Comparison of ENCODE assay signal across 17 cellular contexts in genomic region chr5:138936225-138936967, GRCh38.
DNase-seq lines count a peak whose midpoint lies in the region; ATAC-seq and TF ChIP-seq lines count a peak whose summit lies in the region.
"Had no signal": no experiment of that assay in that cellular context is flagged by ENCODE, and none has a peak within 500 bp of the region (broad histone marks: within the 10 kb centered on the region; RNA-seq: fewer than 3 reads in every experiment).

No MANE protein-coding gene starts in this region.

- H3K4me1 ChIP-seq in SK-N-SH (ENCODE audit: control insufficient read depth in 1 of 2, insufficient read depth in 2 of 2, low read depth in 1 of 2, low read length in 1 of 2): no peaks in the 10 kb centered on the region; a peak in 1 of 4 replicates
- peaks cover 0 to 7% (median 0%) of the 10 kb centered on the region in 3 donors for H3K4me1 ChIP-seq in gastroesophageal sphincter
- peaks cover 0 to 15% of the 10 kb centered on the region in 2 donors for H3K4me1 ChIP-seq in lung (ENCODE audit: control insufficient read depth in 2 of 2, insufficient read depth in 2 of 2, low read length in 2 of 2)
- H3K4me1 ChIP-seq in tibial nerve: peaks cover 0 to 4% (median 0%) of the 10 kb centered on the region in 4 donors

- POLR2A ChIA-PET in SK-N-SH (lab: Yijun Ruan, JAX): no interaction called here

- H3K9me3 ChIP-seq in SK-N-SH (no peaks in the 10 kb centered on the region), gastroesophageal sphincter (no peaks in the 10 kb centered on the region), lung (ENCODE audit: control insufficient read depth in 2 of 2, insufficient read depth in 1 of 2, low read length in 1 of 2) (no peaks in the 10 kb centered on the region), tibial nerve (no peaks in the 10 kb centered on the region)
- H3K9me3 ChIP-seq: esophagus squamous epithelium had no signal

- H3K36me3 Mint-ChIP-seq in activated CD4-positive, alpha-beta T cell treated with anti-CD3 and anti-CD28 coated beads, Interleukin-2, amount 10 ng/mL, durations not matched to agents 24 days and 14 days (ENCODE audit: low read depth): peaks cover 6% of the 10 kb centered on the region

- no peaks in the 10 kb centered on the region for H3K9me2 ChIP-seq in SK-N-SH

- no peaks in the 10 kb centered on the region for H3K27me3 ChIP-seq in SK-N-SH (ENCODE audit: insufficient read depth)
- H3K27me3 ChIP-seq in gastroesophageal sphincter: no peaks in the 10 kb centered on the region
- no peaks in the 10 kb centered on the region for H3K27me3 ChIP-seq in lung (ENCODE audit: control insufficient read depth, insufficient read depth)
- H3K27me3 ChIP-seq in tibial nerve: no peaks in the 10 kb centered on the region
- H3K27me3 ChIP-seq: esophagus squamous epithelium had no signal

- no peaks in the 10 kb centered on the region for H3K9me3 Mint-ChIP-seq in activated CD4-positive, alpha-beta T cell treated with anti-CD3 and anti-CD28 coated beads, Interleukin-2, amount 10 ng/mL, durations not matched to agents 24 days and 14 days
- H3K9me3 Mint-ChIP-seq: stimulated activated memory B cell treated with anti-CD40 and anti-IgM and Interleukin-4, amounts not matched to agents 10 μg/mL and 1 μg/mL and 100 μg/mL, for 72 hours had no signal

- no peak overlapping the region for H3K27ac Mint-ChIP-seq in activated CD4-positive, alpha-beta T cell treated with anti-CD3 and anti-CD28 coated beads, Interleukin-2, amount 10 ng/mL, durations not matched to agents 24 days and 14 days
- H3K27ac Mint-ChIP-seq: stimulated activated memory B cell treated with anti-CD40 and anti-IgM and Interleukin-4, amounts not matched to agents 10 μg/mL and 1 μg/mL and 100 μg/mL, for 72 hours had no signal

- no peak for TF ChIP-seq POLR2A in gastroesophageal sphincter (IDR thresholded peaks at IDR 0.05)
- TF ChIP-seq POLR2A in tibial nerve (IDR thresholded peaks at IDR 0.05): no peak

- CTCF ChIA-PET in SK-N-SH (lab: Yijun Ruan, JAX): interaction anchor here (0.5 to 0.9 kb wide), 2 partner anchors 10 to 62 kb away, joined by 3 read pairs; no protein-coding TSS in a partner anchor

- H3K4me3 Mint-ChIP-seq in activated CD4-positive, alpha-beta T cell treated with anti-CD3 and anti-CD28 coated beads, Interleukin-2, amount 10 ng/mL, durations not matched to agents 24 days and 14 days: no peak overlapping the region
- H3K4me3 Mint-ChIP-seq: stimulated activated memory B cell treated with anti-CD40 and anti-IgM and Interleukin-4, amounts not matched to agents 10 μg/mL and 1 μg/mL and 100 μg/mL, for 72 hours had no signal

- H3K27me3 Mint-ChIP-seq in activated CD4-positive, alpha-beta T cell treated with anti-CD3 and anti-CD28 coated beads, Interleukin-2, amount 10 ng/mL, durations not matched to agents 24 days and 14 days: no peaks in the 10 kb centered on the region
- H3K27me3 Mint-ChIP-seq: stimulated activated memory B cell treated with anti-CD40 and anti-IgM and Interleukin-4, amounts not matched to agents 10 μg/mL and 1 μg/mL and 100 μg/mL, for 72 hours had no signal

- H3K4me3 ChIP-seq in SK-N-SH (ENCODE audit: low read depth in 2 of 2, low read length in 1 of 2) (no peak overlapping the region), gastroesophageal sphincter (no peak overlapping the region), lung (no peak overlapping the region), tibial nerve (no peak overlapping the region)
- H3K4me3 ChIP-seq: esophagus squamous epithelium had no signal

- H3K79me2 ChIP-seq in SK-N-SH (ENCODE audit: insufficient read depth): no peaks in the 10 kb centered on the region

- TF ChIP-seq EP300 in SK-N-SH (IDR thresholded peaks at IDR 0.05; ENCODE audit: borderline replicate concordance in 1 of 2, low read depth in 1 of 2, low read length in 1 of 2) (no peak), gastroesophageal sphincter (IDR thresholded peaks at IDR 0.05) (no peak), tibial nerve (IDR thresholded peaks at IDR 0.05) (peak; percentile 37 to 45)

- no peak overlapping the region for H3K4me2 ChIP-seq in SK-N-SH

- H3K36me3 ChIP-seq in SK-N-SH (replicated peaks in 1 of 2; ENCODE audit: control insufficient read depth in 1 of 2, insufficient read depth in 2 of 2, low read length in 1 of 2) (peaks cover 33 to 45% of the 10 kb centered on the region in 2 experiments), gastroesophageal sphincter (peaks cover 0 to 56% of the 10 kb centered on the region in 2 donors), lung (ENCODE audit: control insufficient read depth in 2 of 2, insufficient read depth in 2 of 2, low read length in 2 of 2) (peaks cover 15 to 37% of the 10 kb centered on the region in 2 donors), tibial nerve (peaks cover 0 to 81% (median 14%) of the 10 kb centered on the region in 3 donors)

- TF ChIP-seq CTCF in SK-N-SH (IDR thresholded peaks at IDR 0.05): no peak
- TF ChIP-seq CTCF in gastroesophageal sphincter (IDR thresholded peaks at IDR 0.05): no peak
- TF ChIP-seq CTCF in lung (IDR thresholded peaks at IDR 0.05; ENCODE audit: control extremely low read depth, extremely low read depth): no peak
- TF ChIP-seq CTCF in tibial nerve (IDR thresholded peaks at IDR 0.05): no peak

- DNase-seq in SK-N-SH (no peak), lung (ENCODE audit: low spot score) (no peak), tibial nerve (ENCODE audit: low spot score in 2 of 2) (no peak), AG20443 (ENCODE audit: low spot score) (no peak), DMS114 treated with DMSO at 0.1 percent for 48 hours (lab: John Stamatoyannopoulos, UW; ENCODE audit: unreplicated experiment) (no peak)
- DNase-seq in activated CD4-positive, alpha-beta T cell treated with anti-CD3 and anti-CD28 coated beads, Interleukin-2, amount 10 ng/mL, durations not matched to agents 24 days and 14 days: no peak
- DNase-seq: cortex of kidney, DMS79, esophagus squamous epithelium, NCI-H1105, NCI-H2227 treated with DMSO at 0.1 percent for 48 hours, SHP77 had no signal

- intact Hi-C loops in activated CD4-positive, alpha-beta T cell treated with anti-CD3 and anti-CD28 coated beads, Interleukin-2, amount 10 ng/mL, durations not matched to agents 24 days and 14 days (cut with micrococcal nuclease): no loop called here

- WGBS in SK-N-SH (ENCODE audit: low lambda C conversion rate): 96% methylated on average over 12 of the region's 22 CpGs
- 76 to 100% methylated on average over 3 to 4 of the region's 22 CpGs for WGBS in gastroesophageal sphincter (ENCODE audit: low coverage in 1 of 2), 2 donors
- WGBS in lung, 2 donors: 86 to 89% methylated on average over 22 of the region's 22 CpGs
- WGBS in tibial nerve, 2 donors: 80% methylated on average over 19 to 22 of the region's 22 CpGs

- no peak overlapping the region for H3K9ac ChIP-seq in SK-N-SH

- no peaks in the 10 kb centered on the region for H3F3A ChIP-seq in SK-N-SH (replicated peaks; ENCODE audit: insufficient read depth)

- no peak overlapping the region for H2AFZ ChIP-seq in SK-N-SH (ENCODE audit: low read depth)

- peaks cover 11% of the 10 kb centered on the region for H3K4me1 Mint-ChIP-seq in activated CD4-positive, alpha-beta T cell treated with anti-CD3 and anti-CD28 coated beads, Interleukin-2, amount 10 ng/mL, durations not matched to agents 24 days and 14 days

- H3K27ac ChIP-seq in SK-N-SH (ENCODE audit: low read depth in 2 of 2, low read length in 1 of 2) (no peak overlapping the region), gastroesophageal sphincter (peak overlapping the region in 3 of 4 donors; percentile 43 to 54 (median 50)), lung (ENCODE audit: low read depth in 1 of 2, low read length in 1 of 2) (peak overlapping the region; percentile 14 to 37), tibial nerve (no peak overlapping the region)
- H3K27ac ChIP-seq: 22Rv1, C4-2B had no signal

- H4K20me1 ChIP-seq in SK-N-SH (ENCODE audit: insufficient read depth): no peaks in the 10 kb centered on the region

- TF ChIP-seq RAD21 in SK-N-SH (IDR thresholded peaks at IDR 0.05; ENCODE audit: low read length): no peak

- peak; percentile 6; the same call in 2 of the 3 replicates for ATAC-seq in SK-N-SH treated with all-trans-retinoic acid at 6 μM for 48 hours
- ATAC-seq in gastroesophageal sphincter: peak; percentile 32
- ATAC-seq in lung (ENCODE audit: insufficient read depth, low FRiP score): no peak

TF ChIP-seq in SK-N-SH treated with all-trans-retinoic acid at 6 μM for 48 hours, 23 proteins besides CTCF, POLR2A, EP300 and RAD21:
- no peak for TF ChIP-seq PATZ1 (CRISPR knock-in tag; IDR thresholded peaks at IDR 0.05; ENCODE audit: borderline replicate concordance)
- no peak for TF ChIP-seq OSR1 (CRISPR knock-in tag; IDR thresholded peaks at IDR 0.05)
- TF ChIP-seq ZNF70 (CRISPR knock-in tag; IDR thresholded peaks at IDR 0.05): no peak
TF ChIP-seq in SK-N-SH treated with all-trans-retinoic acid at 6 μM for 48 hours: peak in this region for 0.

TF ChIP-seq in SK-N-SH, 30 proteins besides CTCF, POLR2A, EP300 and RAD21 (continues in another document):
- TF ChIP-seq MXI1 (IDR thresholded peaks at IDR 0.05; ENCODE audit: low read depth, low read length) (no peak), PBX3 (IDR thresholded peaks at IDR 0.05) (no peak), GATA2 (CRISPR knock-in tag; IDR thresholded peaks at IDR 0.05) (no peak), TEAD4 (IDR thresholded peaks at IDR 0.05; ENCODE audit: borderline replicate concordance, insufficient read depth) (no peak), ZBTB33 (IDR thresholded peaks at IDR 0.05; ENCODE audit: borderline replicate concordance, low read depth) (no peak)

Comparison
In these comparisons a context has a peak if more than half of its experiments do, and no peak if none do; other contexts are left out.
1. H3K27ac ChIP-seq: peak in gastroesophageal sphincter (3 of 4) and lung (2 of 2); none in SK-N-SH (0 of 2) and tibial nerve (0 of 4).